Comparison of ENCODE assay signal across 12 cellular contexts in the genomic region with DNA sequence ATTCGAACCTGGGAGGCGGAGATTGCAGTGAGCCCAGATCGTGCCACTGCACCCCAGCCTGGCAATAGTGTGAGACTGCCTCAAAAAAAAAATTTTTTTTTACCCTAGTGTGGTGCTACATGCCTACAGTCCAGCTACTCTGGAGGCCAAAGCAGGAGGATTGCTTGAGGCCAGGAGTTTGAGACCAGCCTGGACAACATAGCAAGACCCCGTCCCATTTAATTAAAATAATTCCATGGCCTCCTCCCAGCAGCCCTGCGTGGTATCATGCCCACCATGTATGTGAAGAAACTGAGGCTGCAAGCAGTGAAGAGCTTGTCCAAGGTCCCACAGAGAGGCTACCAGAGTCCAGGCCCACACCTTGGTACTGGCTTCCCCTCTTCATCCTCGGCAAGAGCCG. TPM values are rescaled to one million over a fixed set of nuclear protein-coding genes. Genes with fewer than 3 reads are reported as not detected.
DNase-seq lines count a peak whose midpoint lies in the region; ATAC-seq and TF ChIP-seq lines count a peak whose summit lies in the region.
"Had no signal": no experiment of that assay in that cellular context is flagged by ENCODE, and none has a peak within 500 bp of the region (broad histone marks: within the 10 kb centered on the region; RNA-seq: fewer than 3 reads in every experiment).

No MANE protein-coding gene starts in this region.

- intact Hi-C loops in activated CD4-positive, alpha-beta memory T cell treated with anti-CD3 and anti-CD28 coated beads for 36 hours (cut with micrococcal nuclease): no loop called here
- intact Hi-C loops in esophagus squamous epithelium (cut with DNase I) (no loop called here), tibial artery (cut with DNase I; ENCODE audit: low total_unique reads) (no loop called here)

- H3K27me3 ChIP-seq in esophagus squamous epithelium (no peaks in the 10 kb centered on the region), tibial artery (no peaks in the 10 kb centered on the region)
- H3K27me3 ChIP-seq: SJSA1 had no signal

- no peaks in the 10 kb centered on the region for H3K9me3 Mint-ChIP-seq in activated CD8-positive, alpha-beta memory T cell treated with anti-CD3 and anti-CD28 coated beads, Interleukin-2, amount 10 ng/mL, durations not matched to agents 7 days and 5 days (ENCODE audit: low read depth)
- H3K9me3 Mint-ChIP-seq in activated CD4-positive, alpha-beta memory T cell treated with anti-CD3 and anti-CD28 coated beads for 36 hours: no peaks in the 10 kb centered on the region
- H3K9me3 Mint-ChIP-seq: brain had no signal

- no peak for TF ChIP-seq CTCF in esophagus squamous epithelium (IDR thresholded peaks at IDR 0.05)
- TF ChIP-seq CTCF in tibial artery (IDR thresholded peaks at IDR 0.05): no peak

- H3K4me3 Mint-ChIP-seq in activated CD8-positive, alpha-beta memory T cell treated with anti-CD3 and anti-CD28 coated beads, Interleukin-2, amount 10 ng/mL, durations not matched to agents 7 days and 5 days: no peak overlapping the region
- no peak overlapping the region for H3K4me3 Mint-ChIP-seq in activated CD4-positive, alpha-beta memory T cell treated with anti-CD3 and anti-CD28 coated beads for 36 hours
- H3K4me3 Mint-ChIP-seq: brain had no signal

- peaks cover 60 to 94% (median 61%) of the 10 kb centered on the region in 3 donors for H3K4me1 ChIP-seq in esophagus squamous epithelium
- peaks cover 0 to 72% (median 42%) of the 10 kb centered on the region in 4 donors for H3K4me1 ChIP-seq in tibial artery

- H3K36me3 ChIP-seq in esophagus squamous epithelium (peaks cover 0 to 49% (median 0%) of the 10 kb centered on the region in 3 donors), tibial artery (peaks cover 24 to 51% (median 37%) of the 10 kb centered on the region in 3 donors)

- DNase-seq in activated CD8-positive, alpha-beta memory T cell treated with anti-CD3 and anti-CD28 coated beads, Interleukin-2, amount 10 ng/mL, durations not matched to agents 7 days and 5 days: no peak
- DNase-seq in activated CD8-positive, alpha-beta memory T cell treated with anti-CD3 and anti-CD28 coated beads for 24 hours: no peak
- DNase-seq in activated CD4-positive, alpha-beta memory T cell treated with anti-CD3 and anti-CD28 coated beads for 36 hours: no peak
- DNase-seq in esophagus squamous epithelium (lab: John Stamatoyannopoulos, UW) (no peak), tibial artery (no peak), SW 1271 (lab: John Stamatoyannopoulos, UW) (no peak), NCI-H146 treated with DMSO at 0.1 percent for 48 hours (lab: John Stamatoyannopoulos, UW; ENCODE audit: unreplicated experiment) (no peak), MV-4-11 (lab: John Stamatoyannopoulos, UW) (no peak)
- DNase-seq: ACHN had no signal

- POLR2A ChIA-PET in activated CD4-positive, alpha-beta memory T cell treated with anti-CD3 and anti-CD28 coated beads for 36 hours (lab: Charles Lee): interaction anchor here (0.7 to 1.9 kb wide), 3 partner anchors 20 to 239 kb away, joined by 3 to 7 read pairs (median 6); a partner anchor contains a TSS

- peak overlapping the region; percentile 91 to 100 (median 97) for H3K27ac ChIP-seq in esophagus squamous epithelium
- H3K27ac ChIP-seq in tibial artery: peak overlapping the region; percentile 80 to 83
- H3K27ac ChIP-seq: SJSA1 had no signal

- CTCF ChIA-PET in activated CD8-positive, alpha-beta memory T cell treated with anti-CD3 and anti-CD28 coated beads, Interleukin-2, amount 10 ng/mL, durations not matched to agents 7 days and 5 days (lab: Charles Lee): interaction anchor here (0.9 to 2.2 kb wide), 3 partner anchors 14 to 27 kb away, joined by 3 to 7 read pairs (median 3); no protein-coding TSS in a partner anchor
- CTCF ChIA-PET in activated CD4-positive, alpha-beta memory T cell treated with anti-CD3 and anti-CD28 coated beads for 36 hours (lab: Charles Lee): no interaction called here

- ATAC-seq in activated CD8-positive, alpha-beta memory T cell treated with anti-CD3 and anti-CD28 coated beads, Interleukin-2, amount 10 ng/mL, durations not matched to agents 7 days and 5 days: no peak

- WGBS in esophagus squamous epithelium, 2 donors: 69 to 77% methylated on average over 5 to 7 of the region's 7 CpGs

- peaks cover 72% of the 10 kb centered on the region for H3K4me1 Mint-ChIP-seq in activated CD8-positive, alpha-beta memory T cell treated with anti-CD3 and anti-CD28 coated beads, Interleukin-2, amount 10 ng/mL, durations not matched to agents 7 days and 5 days
- peaks cover 59% of the 10 kb centered on the region for H3K4me1 Mint-ChIP-seq in activated CD4-positive, alpha-beta memory T cell treated with anti-CD3 and anti-CD28 coated beads for 36 hours (ENCODE audit: low read depth)
- H3K4me1 Mint-ChIP-seq: brain had no signal

- no peak for TF ChIP-seq POLR2A in esophagus squamous epithelium (IDR thresholded peaks at IDR 0.05)

- peak overlapping the region; percentile 97 for H3K27ac Mint-ChIP-seq in activated CD8-positive, alpha-beta memory T cell treated with anti-CD3 and anti-CD28 coated beads, Interleukin-2, amount 10 ng/mL, durations not matched to agents 7 days and 5 days
- peak overlapping the region; percentile 83 for H3K27ac Mint-ChIP-seq in activated CD4-positive, alpha-beta memory T cell treated with anti-CD3 and anti-CD28 coated beads for 36 hours
- H3K27ac Mint-ChIP-seq: brain had no signal

- H3K9me3 ChIP-seq in esophagus squamous epithelium: no peaks in the 10 kb centered on the region
- H3K9me3 ChIP-seq in tibial artery: no peaks in the 10 kb centered on the region
- H3K9me3 ChIP-seq: SJSA1 had no signal

- H3K27me3 Mint-ChIP-seq in activated CD8-positive, alpha-beta memory T cell treated with anti-CD3 and anti-CD28 coated beads, Interleukin-2, amount 10 ng/mL, durations not matched to agents 7 days and 5 days: no peaks in the 10 kb centered on the region
- H3K27me3 Mint-ChIP-seq in activated CD4-positive, alpha-beta memory T cell treated with anti-CD3 and anti-CD28 coated beads for 36 hours: no peaks in the 10 kb centered on the region
- H3K27me3 Mint-ChIP-seq: brain had no signal

- peaks cover 13% of the 10 kb centered on the region for H3K36me3 Mint-ChIP-seq in activated CD8-positive, alpha-beta memory T cell treated with anti-CD3 and anti-CD28 coated beads, Interleukin-2, amount 10 ng/mL, durations not matched to agents 7 days and 5 days
- peaks cover 2% of the 10 kb centered on the region for H3K36me3 Mint-ChIP-seq in activated CD4-positive, alpha-beta memory T cell treated with anti-CD3 and anti-CD28 coated beads for 36 hours

- H3K4me3 ChIP-seq in esophagus squamous epithelium (no peak overlapping the region), tibial artery (no peak overlapping the region)
- H3K4me3 ChIP-seq: SJSA1 had no signal

RNA-seq across cellular contexts. Expression of a gene that starts 19.4 kb away (rescaled TPM):
- total RNA-seq in activated CD8-positive, alpha-beta memory T cell treated with anti-CD3 and anti-CD28 coated beads, Interleukin-2, amount 10 ng/mL, durations not matched to agents 7 days and 5 days: under 1 TPM; 0.47 to 0.63 TPM
- under 1 TPM; 0.34 to 0.88 TPM for total RNA-seq in activated CD4-positive, alpha-beta memory T cell treated with anti-CD3 and anti-CD28 coated beads for 36 hours
- 10 to 100 TPM in 3 of 4 donors, 1 to 10 TPM in 1; 3.7 to 34.0 (median 23.0) TPM for total RNA-seq in esophagus squamous epithelium
- total RNA-seq: H4, SJSA1 had no signal

RNA-seq across cellular contexts. Expression of a gene that starts 19.4 kb away (rescaled TPM):
- 10 to 100 TPM; 25.6 to 26.7 TPM for total RNA-seq in activated CD8-positive, alpha-beta memory T cell treated with anti-CD3 and anti-CD28 coated beads, Interleukin-2, amount 10 ng/mL, durations not matched to agents 7 days and 5 days
- total RNA-seq in activated CD4-positive, alpha-beta memory T cell treated with anti-CD3 and anti-CD28 coated beads for 36 hours: 10 to 100 TPM; 18.0 to 18.7 TPM
- total RNA-seq in esophagus squamous epithelium: 100 to 1,000 TPM in 3 of 4 donors, 10 to 100 TPM in 1; 70.0 to 153 (median 122) TPM

RNA-seq across cellular contexts. Expression of a gene that starts 19.6 kb away (rescaled TPM):
- 10 to 100 TPM; 12.7 to 20.6 TPM for total RNA-seq in activated CD8-positive, alpha-beta memory T cell treated with anti-CD3 and anti-CD28 coated beads, Interleukin-2, amount 10 ng/mL, durations not matched to agents 7 days and 5 days
- 10 to 100 TPM; 15.9 to 18.1 TPM for total RNA-seq in activated CD4-positive, alpha-beta memory T cell treated with anti-CD3 and anti-CD28 coated beads for 36 hours
- 1 to 10 TPM; 4.0 to 9.4 (median 5.7) TPM for total RNA-seq in esophagus squamous epithelium

RNA-seq across cellular contexts. Expression of a gene that starts 46.0 kb away (rescaled TPM):
- total RNA-seq in activated CD8-positive, alpha-beta memory T cell treated with anti-CD3 and anti-CD28 coated beads, Interleukin-2, amount 10 ng/mL, durations not matched to agents 7 days and 5 days: 10 to 100 TPM in 1 of 2 experiments, 1 to 10 TPM in 1; 7.7 to 11.1 TPM
- total RNA-seq in activated CD4-positive, alpha-beta memory T cell treated with anti-CD3 and anti-CD28 coated beads for 36 hours: 1 to 10 TPM; 5.7 to 6.7 TPM
- total RNA-seq in esophagus squamous epithelium: 10 to 100 TPM; 12.8 to 21.2 (median 16.2) TPM

RNA-seq across cellular contexts. Expression of a gene that starts 46.1 kb away (rescaled TPM):
- total RNA-seq in activated CD8-positive, alpha-beta memory T cell treated with anti-CD3 and anti-CD28 coated beads, Interleukin-2, amount 10 ng/mL, durations not matched to agents 7 days and 5 days: 100 to 1,000 TPM in 1 of 2 experiments, 10 to 100 TPM in 1; 88.0 to 108 TPM
- 100 to 1,000 TPM; 121 to 124 TPM for total RNA-seq in activated CD4-positive, alpha-beta memory T cell treated with anti-CD3 and anti-CD28 coated beads for 36 hours
- 10 to 100 TPM; 61.0 to 78.6 (median 67.1) TPM for total RNA-seq in esophagus squamous epithelium
